In genomic region chr3:197750863-197751737, GRCh38 we compare ENCODE assay signal across 8 cellular contexts. TPM values are rescaled to one million over a fixed set of nuclear protein-coding genes. Genes with fewer than 3 reads are reported as not detected.
DNase-seq lines count a peak whose midpoint lies in the region; ATAC-seq and TF ChIP-seq lines count a peak whose summit lies in the region.

No MANE protein-coding gene starts in this region.

- no peaks in the 10 kb centered on the region for H3K27me3 ChIP-seq in ascending aorta
- H3K27me3 ChIP-seq in hepatocyte, result no peaks in the 10 kb centered on the region

- H3K4me2 ChIP-seq in hepatocyte, result peak overlapping the region; percentile 85

- WGBS in hepatocyte (ENCODE audit: low lambda C conversion rate, missing lambda C conversion rate), result 30% methylated on average over 34 of the region's 35 CpGs

- peak; percentile 20 to 39 for DNase-seq in stimulated activated CD4-positive, alpha-beta T cell treated with anti-CD3 and anti-CD28 coated beads, Interleukin-12 subunit alpha, Interleukin-12 subunit beta, amount 100 ng/mL, for 24 hours (ENCODE audit: low read depth in 2 of 2)
- DNase-seq in stimulated activated CD4-positive, alpha-beta T cell treated with anti-CD3 and anti-CD28 coated beads, Interleukin-12 subunit alpha, Interleukin-12 subunit beta, amount 100 ng/mL, for 4 hours, result no peak
- DNase-seq in RPMI7951 (ENCODE audit: low read depth) (peak; percentile 42), ascending aorta (ENCODE audit: low spot score in 2 of 2) (peak; percentile 37 to 84), hepatocyte (ENCODE audit: low spot score) (peak; percentile 54), retina (peak; percentile 45)

- H3K79me2 ChIP-seq in hepatocyte, result peaks cover 51% of the 10 kb centered on the region

- H3K9me2 ChIP-seq in hepatocyte (replicated peaks; ENCODE audit: insufficient read depth), result no peaks in the 10 kb centered on the region

- peak overlapping the region; percentile 92 for H2AFZ ChIP-seq in hepatocyte

- H3K9me3 ChIP-seq in ascending aorta (no peaks in the 10 kb centered on the region), hepatocyte (ENCODE audit: low read depth) (no peaks in the 10 kb centered on the region)

- no peak for TF ChIP-seq CTCF in ascending aorta (IDR thresholded peaks at IDR 0.05)
- no peak for TF ChIP-seq CTCF in hepatocyte (IDR thresholded peaks at IDR 0.05; ENCODE audit: poor library complexity)

- peak overlapping the region; percentile 96 to 100 for H3K27ac ChIP-seq in ascending aorta
- peak overlapping the region; percentile 99 for H3K27ac ChIP-seq in hepatocyte

- ATAC-seq in GM18868 (IDR thresholded peaks at IDR 0.05; ENCODE audit: unreplicated experiment) (no peak), HG03342 (IDR thresholded peaks at IDR 0.05; ENCODE audit: unreplicated experiment) (no peak)

- H4K20me1 ChIP-seq in hepatocyte (ENCODE audit: insufficient read depth, poor library complexity, severe bottlenecking), result peaks cover 50% of the 10 kb centered on the region

- H3K36me3 ChIP-seq in ascending aorta (no peaks in the 10 kb centered on the region), hepatocyte (replicated peaks; ENCODE audit: insufficient read depth, low read depth) (no peaks in the 10 kb centered on the region)

- H3K4me3 ChIP-seq in ascending aorta (peak overlapping the region; percentile 74 to 95), hepatocyte (peak overlapping the region; percentile 82)

- intact Hi-C loops in ascending aorta (cut with DNase I), result loop anchor here (1.0 kb wide), 1 partner anchor 40 kb away; the partner anchor contains the start of gene LRCH3

- H3K4me1 ChIP-seq in ascending aorta, result peaks cover 0 to 17% of the 10 kb centered on the region in 2 donors
- peaks cover 10% of the 10 kb centered on the region for H3K4me1 ChIP-seq in hepatocyte (ENCODE audit: insufficient read depth)

RNA-seq across cellular contexts. Expression of gene FYTTD1, which starts 1.4 kb away (rescaled TPM):
- total RNA-seq in RPMI7951 (2014; rRNA removed; shearing (Covaris generic)), result 72.6 and 77.9 TPM in 2 replicates
- total RNA-seq in ascending aorta (14.0 TPM), hepatocyte (43.2 and 51.0 TPM in 2 replicates)
- 24.2 and 32.1 TPM in 2 replicates for polyA plus RNA-seq in hepatocyte

RNA-seq across cellular contexts. Expression of gene RUBCN, which starts 14.4 kb away (rescaled TPM):
- 20.4 and 20.7 TPM in 2 replicates for total RNA-seq in RPMI7951 (2014; rRNA removed; shearing (Covaris generic))
- 27.4 TPM for total RNA-seq in ascending aorta
- total RNA-seq in hepatocyte, result 7.2 and 8.5 TPM in 2 replicates
- 11.0 and 12.8 TPM in 2 replicates for polyA plus RNA-seq in hepatocyte

RNA-seq across cellular contexts. Expression of gene LRCH3, which starts 40.0 kb away (rescaled TPM):
- 19.9 and 298 TPM in 2 replicates for total RNA-seq in RPMI7951 (2014; rRNA removed; shearing (Covaris generic))
- 22.2 TPM for total RNA-seq in ascending aorta
- 38.5 and 43.9 TPM in 2 replicates for total RNA-seq in hepatocyte
- polyA plus RNA-seq in hepatocyte, result 18.0 and 22.5 TPM in 2 replicates
